9 cellular contexts compared by ENCODE assay signal in the genomic region with DNA sequence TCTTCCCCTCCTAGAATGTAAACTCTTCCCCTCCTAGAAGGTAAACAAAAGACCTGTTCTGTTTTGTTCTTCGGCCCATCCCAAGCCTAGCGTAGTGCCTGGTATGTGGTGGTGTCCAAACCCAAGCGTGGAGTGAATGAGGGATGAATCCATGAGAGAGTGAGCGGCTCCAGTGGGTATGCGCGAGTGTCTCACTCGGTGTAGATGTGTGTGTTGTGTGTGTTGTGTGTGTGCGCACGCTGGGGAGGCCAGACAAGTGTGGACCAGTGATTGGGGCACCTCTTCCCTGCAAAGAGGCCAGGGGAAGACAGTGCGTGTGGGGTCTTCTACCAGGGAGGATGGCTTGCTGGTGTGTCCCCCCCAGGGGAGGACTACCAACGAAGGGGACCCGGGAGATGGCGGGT. TPM values are rescaled to one million over a fixed set of nuclear protein-coding genes. Genes with fewer than 3 reads are reported as not detected.
DNase-seq lines count a peak whose midpoint lies in the region; ATAC-seq lines count a peak whose summit lies in the region.
"Had no signal": no experiment of that assay in that cellular context is flagged by ENCODE, and none has a peak within 500 bp of the region (broad histone marks: within the 10 kb centered on the region; RNA-seq: fewer than 3 reads in every experiment).

No MANE protein-coding gene starts in this region.

- no peak overlapping the region for H3K27ac Mint-ChIP-seq in activated T-cell treated with anti-CD3 and anti-CD28 coated beads, Interleukin-2, amount 50 U/mL, for 72 hours

- H3K4me3 Mint-ChIP-seq in activated T-cell treated with anti-CD3 and anti-CD28 coated beads, Interleukin-2, amount 50 U/mL, for 72 hours: peak overlapping the region; percentile 50 to 76

- peaks cover 12% of the 10 kb centered on the region for H3K4me1 Mint-ChIP-seq in activated T-cell treated with anti-CD3 and anti-CD28 coated beads, Interleukin-2, amount 50 U/mL, for 72 hours (ENCODE audit: low read depth)

- DNase-seq in activated T-cell treated with anti-CD3 and anti-CD28 coated beads, Interleukin-2, amount 50 U/mL, for 72 hours: no peak
- DNase-seq in activated T-cell treated with anti-CD3 and anti-CD28 coated beads, Interleukin-2, amount 50 U/mL, for 48 hours: no peak
- DNase-seq in head of caudate nucleus (no peak), C1 segment of cervical spinal cord (lab: John Stamatoyannopoulos, UW) (no peak)
- DNase-seq: MV-4-11 had no signal

- H3K9me3 Mint-ChIP-seq in activated T-cell treated with anti-CD3 and anti-CD28 coated beads, Interleukin-2, amount 50 U/mL, for 72 hours: peaks cover 0 to 3% of the 10 kb centered on the region in 2 donors

- H3K9ac ChIP-seq in muscle layer of colon (ENCODE audit: low read length): no peak overlapping the region

- H3K4me1 ChIP-seq in ectodermal cell (ENCODE audit: control insufficient read depth, insufficient read depth, low read length): peaks cover 11% of the 10 kb centered on the region
- H3K4me1 ChIP-seq in muscle layer of colon (ENCODE audit: insufficient read depth, low read length): peaks cover 22% of the 10 kb centered on the region
- no peaks in the 10 kb centered on the region for H3K4me1 ChIP-seq in urinary bladder (ENCODE audit: insufficient read depth)

- H3K27me3 Mint-ChIP-seq in activated T-cell treated with anti-CD3 and anti-CD28 coated beads, Interleukin-2, amount 50 U/mL, for 72 hours (ENCODE audit: low read depth): peaks cover 49% of the 10 kb centered on the region

- H3K36me3 Mint-ChIP-seq in activated T-cell treated with anti-CD3 and anti-CD28 coated beads, Interleukin-2, amount 50 U/mL, for 72 hours (ENCODE audit: insufficient read depth in 2 of 2): peaks cover 2 to 3% of the 10 kb centered on the region in 2 donors

- no peaks in the 10 kb centered on the region for H3K9me3 ChIP-seq in ectodermal cell (ENCODE audit: control insufficient read depth, low read length)
- H3K9me3 ChIP-seq in muscle layer of colon (ENCODE audit: low read length): no peaks in the 10 kb centered on the region

- no peak for ATAC-seq in activated T-cell treated with anti-CD3 and anti-CD28 coated beads, Interleukin-2, amount 50 U/mL, for 72 hours (replicated peaks in 1 of 2)
- no peak for ATAC-seq in HG03135 (IDR thresholded peaks at IDR 0.05; ENCODE audit: unreplicated experiment)

- H3K27me3 ChIP-seq in ectodermal cell (ENCODE audit: control insufficient read depth, insufficient read depth, low read length, poor library complexity, severe bottlenecking): no peaks in the 10 kb centered on the region
- no peaks in the 10 kb centered on the region for H3K27me3 ChIP-seq in muscle layer of colon (ENCODE audit: control insufficient read depth in 1 of 2, insufficient read depth in 2 of 2, low read length in 2 of 2)

- intact Hi-C loops in head of caudate nucleus (cut with DNase I): no loop called here

- H3K36me3 ChIP-seq in ectodermal cell (ENCODE audit: control insufficient read depth, insufficient read depth, low read length) (no peaks in the 10 kb centered on the region), muscle layer of colon (ENCODE audit: insufficient read depth, low read length) (no peaks in the 10 kb centered on the region), urinary bladder (ENCODE audit: insufficient read depth) (no peaks in the 10 kb centered on the region)

- 60 to 62% methylated on average over 13 of the region's 13 CpGs for WGBS in ectodermal cell, 2 experiments
- 33% methylated on average over 13 of the region's 13 CpGs for WGBS in urinary bladder

- no peak overlapping the region for H3K27ac ChIP-seq in ectodermal cell (ENCODE audit: insufficient read depth, low read depth, low read length, poor library complexity, severe bottlenecking)
- peak overlapping the region; percentile 59 for H3K27ac ChIP-seq in muscle layer of colon (ENCODE audit: low read depth, low read length)
- H3K27ac ChIP-seq in urinary bladder (ENCODE audit: low read depth): peak overlapping the region; percentile 95

- H3K4me3 ChIP-seq in ectodermal cell (ENCODE audit: insufficient read depth, low read depth, low read length) (peak overlapping the region; percentile 56), muscle layer of colon (ENCODE audit: low read depth in 1 of 2, low read length in 2 of 2) (peak overlapping the region; percentile 70 to 93), urinary bladder (ENCODE audit: low read depth, low read length) (peak overlapping the region; percentile 65)

RNA-seq across cellular contexts. Expression of a gene that starts 0.4 kb away (rescaled TPM):
- total RNA-seq in activated T-cell treated with anti-CD3 and anti-CD28 coated beads, Interleukin-2, amount 50 U/mL, for 72 hours: under 1 TPM in 1 of 2 donors, not detected in 1; 0.07 TPM
- 11.4 TPM for polyA plus RNA-seq in ectodermal cell (2013, experiment 1 of 4)
- 11.1 TPM for polyA plus RNA-seq in ectodermal cell (2013, experiment 2 of 4)
- polyA plus RNA-seq in ectodermal cell (2013, experiment 3 of 4): 9.4 TPM
- 9.7 TPM for polyA plus RNA-seq in ectodermal cell (2013, experiment 4 of 4)
- total RNA-seq in urinary bladder: 36.6 TPM
- 12.0 TPM for polyA plus RNA-seq in urinary bladder

RNA-seq across cellular contexts. Expression of a gene that starts 19.8 kb away (rescaled TPM):
- total RNA-seq in activated T-cell treated with anti-CD3 and anti-CD28 coated beads, Interleukin-2, amount 50 U/mL, for 72 hours: 10 to 100 TPM; 15.6 to 16.7 TPM
- 21.2 TPM for polyA plus RNA-seq in ectodermal cell (2013, experiment 1 of 4)
- 20.2 TPM for polyA plus RNA-seq in ectodermal cell (2013, experiment 2 of 4)
- 12.4 TPM for polyA plus RNA-seq in ectodermal cell (2013, experiment 3 of 4)
- polyA plus RNA-seq in ectodermal cell (2013, experiment 4 of 4): 16.1 TPM
- 21.5 TPM for total RNA-seq in urinary bladder
- 11.8 TPM for polyA plus RNA-seq in urinary bladder

RNA-seq across cellular contexts. Expression of a gene that starts 57.8 kb away (rescaled TPM):
- under 1 TPM in 1 of 2 donors, not detected in 1; 0.21 TPM for total RNA-seq in activated T-cell treated with anti-CD3 and anti-CD28 coated beads, Interleukin-2, amount 50 U/mL, for 72 hours
- 9.9 TPM for polyA plus RNA-seq in ectodermal cell (2013, experiment 1 of 4)
- 11.6 TPM for polyA plus RNA-seq in ectodermal cell (2013, experiment 2 of 4)
- polyA plus RNA-seq in ectodermal cell (2013, experiment 3 of 4): 6.1 TPM
- polyA plus RNA-seq in ectodermal cell (2013, experiment 4 of 4): 5.7 TPM
- total RNA-seq in urinary bladder: 5.4 TPM
- 0.77 TPM for polyA plus RNA-seq in urinary bladder

Comparison
In these comparisons a context has a peak if more than half of its experiments do, and no peak if none do; other contexts are left out.
1. RNA of a gene that starts 0.4 kb away (total RNA-seq): 36.6 TPM in urinary bladder (single experiment); 0.07 TPM in activated T-cell treated with anti-CD3 and anti-CD28 coated beads, Interleukin-2, amount 50 U/mL, for 72 hours; every median in the first group is over 10 times any median in the second.
2. Peak in every context shown above with its lines, with median percentiles within 50 percentile points of each other: H3K4me3 ChIP-seq.